1 cellular context compared by ENCODE assay signal in the genomic region with DNA sequence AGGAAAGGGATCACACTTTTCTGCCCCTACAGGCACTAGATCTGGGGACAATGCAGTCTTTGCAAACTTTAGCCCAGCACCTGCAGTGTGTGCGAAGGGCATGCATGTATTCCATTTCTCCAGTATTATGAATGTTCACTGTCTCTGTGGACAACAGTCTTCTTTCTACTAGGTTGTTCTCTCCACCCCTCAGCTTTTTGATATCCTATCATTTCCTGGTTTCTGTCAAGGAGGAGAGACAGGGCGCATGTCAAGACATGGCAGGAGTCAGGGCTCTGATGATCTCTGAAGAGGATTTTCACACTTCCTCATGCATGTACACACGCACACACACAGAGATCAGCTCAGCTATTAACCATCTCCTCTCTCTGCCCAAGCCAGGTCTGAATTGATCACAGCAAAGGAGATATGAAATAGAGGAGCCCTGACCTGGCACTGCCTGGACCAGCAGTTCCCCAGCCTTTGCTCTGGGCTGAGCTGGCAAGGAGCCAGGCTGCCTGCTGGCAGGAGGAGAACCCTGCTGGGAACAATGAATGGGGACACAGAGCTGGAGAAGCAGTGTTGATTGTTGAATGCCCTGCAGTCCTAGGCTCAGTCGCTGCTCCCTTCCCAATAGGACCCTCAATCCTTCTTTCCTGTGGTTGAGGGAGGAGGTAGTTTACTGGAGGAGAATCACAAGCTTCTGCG.
TF ChIP-seq lines count a peak whose summit lies in the region.

No MANE protein-coding gene starts in this region.

TF ChIP-seq in HEK293, 187 proteins besides CTCF, POLR2A, EP300 and RAD21 (continued from another document and continues in another):
- TF ChIP-seq ZNF513 (tag by site-specific recombination; IDR thresholded peaks at IDR 0.05) (no peak), KLF1 (tag by site-specific recombination; IDR thresholded peaks at IDR 0.05) (no peak), ZSCAN16 (tag by site-specific recombination; IDR thresholded peaks at IDR 0.05) (no peak), ZNF175 (tag by site-specific recombination; IDR thresholded peaks at IDR 0.05) (no peak), KLF16 (tag by site-specific recombination; IDR thresholded peaks at IDR 0.05) (no peak), ZNF626 (tag by site-specific recombination; IDR thresholded peaks at IDR 0.05) (no peak), ZNF10 (tag by site-specific recombination; IDR thresholded peaks at IDR 0.05) (no peak), ZNF664 (tag by site-specific recombination; IDR thresholded peaks at IDR 0.05) (no peak), ZNF629 (tag by site-specific recombination; IDR thresholded peaks at IDR 0.05) (no peak), BCL11A (tag by site-specific recombination; IDR thresholded peaks at IDR 0.05; ENCODE audit: low read depth) (no peak), ZNF544 (tag by site-specific recombination; IDR thresholded peaks at IDR 0.05) (peak; percentile 83; the same call in 1 of the 2 replicates), ZNF394 (tag by site-specific recombination; IDR thresholded peaks at IDR 0.05; ENCODE audit: borderline replicate concordance) (peak; percentile 39; the same call in 1 of the 2 replicates), ZBTB7A (tag by site-specific recombination; IDR thresholded peaks at IDR 0.05; ENCODE audit: low read depth) (no peak), ZNF112 (tag by site-specific recombination; IDR thresholded peaks at IDR 0.05) (no peak), ZNF155 (tag by site-specific recombination; IDR thresholded peaks at IDR 0.05) (no peak), ZNF580 (tag by site-specific recombination; IDR thresholded peaks at IDR 0.05) (no peak), ZNF521 (tag by site-specific recombination; IDR thresholded peaks at IDR 0.05) (no peak), KLF17 (tag by site-specific recombination; IDR thresholded peaks at IDR 0.05) (no peak), ZNF776 (tag by site-specific recombination; IDR thresholded peaks at IDR 0.05; ENCODE audit: borderline replicate concordance) (no peak), MEIS1 (CRISPR knock-in tag; IDR thresholded peaks at IDR 0.05; ENCODE audit: borderline replicate concordance) (no peak), BCL6B (tag by site-specific recombination; IDR thresholded peaks at IDR 0.05) (no peak), TRIM28 (IDR thresholded peaks at IDR 0.05; ENCODE audit: borderline replicate concordance, low read length) (no peak), ZBTB17 (tag by site-specific recombination; IDR thresholded peaks at IDR 0.05) (peak; percentile 91), ZNF335 (tag by site-specific recombination; conservative IDR thresholded peaks at IDR 0.05) (no peak), ZIC2 (tag by site-specific recombination; IDR thresholded peaks at IDR 0.05) (peak; percentile 91), ZNF157 (tag by site-specific recombination; IDR thresholded peaks at IDR 0.05) (no peak), ZNF701 (tag by site-specific recombination; IDR thresholded peaks at IDR 0.05) (no peak), SP7 (tag by site-specific recombination; IDR thresholded peaks at IDR 0.05) (peak; percentile 52; the same call in 1 of the 2 replicates), ZNF433 (tag by site-specific recombination; IDR thresholded peaks at IDR 0.05; ENCODE audit: low read depth) (no peak), ZNF707 (tag by site-specific recombination; IDR thresholded peaks at IDR 0.05) (no peak), ZNF660 (tag by site-specific recombination; IDR thresholded peaks at IDR 0.05) (peak; percentile 87; the same call in 1 of the 2 replicates), ZBTB8A (tag by site-specific recombination; IDR thresholded peaks at IDR 0.05) (peak; percentile 60), REPIN1 (tag by site-specific recombination; IDR thresholded peaks at IDR 0.05; ENCODE audit: low read depth) (no peak), ZNF16 (tag by site-specific recombination; IDR thresholded peaks at IDR 0.05; ENCODE audit: low read depth) (no peak), SP2 (tag by site-specific recombination; IDR thresholded peaks at IDR 0.05) (no peak), SCRT2 (tag by site-specific recombination; IDR thresholded peaks at IDR 0.05) (0 out of 2 replicates have a peak, but pooled peaks have one; percentile 12)
- TF ChIP-seq, protein P1, sequence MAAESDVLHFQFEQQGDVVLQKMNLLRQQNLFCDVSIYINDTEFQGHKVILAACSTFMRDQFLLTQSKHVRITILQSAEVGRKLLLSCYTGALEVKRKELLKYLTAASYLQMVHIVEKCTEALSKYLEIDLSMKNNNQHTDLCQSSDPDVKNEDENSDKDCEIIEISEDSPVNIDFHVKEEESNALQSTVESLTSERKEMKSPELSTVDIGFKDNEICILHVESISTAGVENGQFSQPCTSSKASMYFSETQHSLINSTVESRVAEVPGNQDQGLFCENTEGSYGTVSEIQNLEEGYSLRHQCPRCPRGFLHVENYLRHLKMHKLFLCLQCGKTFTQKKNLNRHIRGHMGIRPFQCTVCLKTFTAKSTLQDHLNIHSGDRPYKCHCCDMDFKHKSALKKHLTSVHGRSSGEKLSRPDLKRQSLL (tag by site-specific recombination; IDR thresholded peaks at IDR 0.05): peak; percentile 52; the same call in 1 of the 2 replicates
- TF ChIP-seq, protein P2, sequence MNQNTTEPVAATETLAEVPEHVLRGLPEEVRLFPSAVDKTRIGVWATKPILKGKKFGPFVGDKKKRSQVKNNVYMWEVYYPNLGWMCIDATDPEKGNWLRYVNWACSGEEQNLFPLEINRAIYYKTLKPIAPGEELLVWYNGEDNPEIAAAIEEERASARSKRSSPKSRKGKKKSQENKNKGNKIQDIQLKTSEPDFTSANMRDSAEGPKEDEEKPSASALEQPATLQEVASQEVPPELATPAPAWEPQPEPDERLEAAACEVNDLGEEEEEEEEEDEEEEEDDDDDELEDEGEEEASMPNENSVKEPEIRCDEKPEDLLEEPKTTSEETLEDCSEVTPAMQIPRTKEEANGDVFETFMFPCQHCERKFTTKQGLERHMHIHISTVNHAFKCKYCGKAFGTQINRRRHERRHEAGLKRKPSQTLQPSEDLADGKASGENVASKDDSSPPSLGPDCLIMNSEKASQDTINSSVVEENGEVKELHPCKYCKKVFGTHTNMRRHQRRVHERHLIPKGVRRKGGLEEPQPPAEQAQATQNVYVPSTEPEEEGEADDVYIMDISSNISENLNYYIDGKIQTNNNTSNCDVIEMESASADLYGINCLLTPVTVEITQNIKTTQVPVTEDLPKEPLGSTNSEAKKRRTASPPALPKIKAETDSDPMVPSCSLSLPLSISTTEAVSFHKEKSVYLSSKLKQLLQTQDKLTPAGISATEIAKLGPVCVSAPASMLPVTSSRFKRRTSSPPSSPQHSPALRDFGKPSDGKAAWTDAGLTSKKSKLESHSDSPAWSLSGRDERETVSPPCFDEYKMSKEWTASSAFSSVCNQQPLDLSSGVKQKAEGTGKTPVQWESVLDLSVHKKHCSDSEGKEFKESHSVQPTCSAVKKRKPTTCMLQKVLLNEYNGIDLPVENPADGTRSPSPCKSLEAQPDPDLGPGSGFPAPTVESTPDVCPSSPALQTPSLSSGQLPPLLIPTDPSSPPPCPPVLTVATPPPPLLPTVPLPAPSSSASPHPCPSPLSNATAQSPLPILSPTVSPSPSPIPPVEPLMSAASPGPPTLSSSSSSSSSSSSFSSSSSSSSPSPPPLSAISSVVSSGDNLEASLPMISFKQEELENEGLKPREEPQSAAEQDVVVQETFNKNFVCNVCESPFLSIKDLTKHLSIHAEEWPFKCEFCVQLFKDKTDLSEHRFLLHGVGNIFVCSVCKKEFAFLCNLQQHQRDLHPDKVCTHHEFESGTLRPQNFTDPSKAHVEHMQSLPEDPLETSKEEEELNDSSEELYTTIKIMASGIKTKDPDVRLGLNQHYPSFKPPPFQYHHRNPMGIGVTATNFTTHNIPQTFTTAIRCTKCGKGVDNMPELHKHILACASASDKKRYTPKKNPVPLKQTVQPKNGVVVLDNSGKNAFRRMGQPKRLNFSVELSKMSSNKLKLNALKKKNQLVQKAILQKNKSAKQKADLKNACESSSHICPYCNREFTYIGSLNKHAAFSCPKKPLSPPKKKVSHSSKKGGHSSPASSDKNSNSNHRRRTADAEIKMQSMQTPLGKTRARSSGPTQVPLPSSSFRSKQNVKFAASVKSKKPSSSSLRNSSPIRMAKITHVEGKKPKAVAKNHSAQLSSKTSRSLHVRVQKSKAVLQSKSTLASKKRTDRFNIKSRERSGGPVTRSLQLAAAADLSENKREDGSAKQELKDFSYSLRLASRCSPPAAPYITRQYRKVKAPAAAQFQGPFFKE (tag by site-specific recombination; IDR thresholded peaks at IDR 0.05; ENCODE audit: borderline replicate concordance): no peak
- TF ChIP-seq, protein P3, sequence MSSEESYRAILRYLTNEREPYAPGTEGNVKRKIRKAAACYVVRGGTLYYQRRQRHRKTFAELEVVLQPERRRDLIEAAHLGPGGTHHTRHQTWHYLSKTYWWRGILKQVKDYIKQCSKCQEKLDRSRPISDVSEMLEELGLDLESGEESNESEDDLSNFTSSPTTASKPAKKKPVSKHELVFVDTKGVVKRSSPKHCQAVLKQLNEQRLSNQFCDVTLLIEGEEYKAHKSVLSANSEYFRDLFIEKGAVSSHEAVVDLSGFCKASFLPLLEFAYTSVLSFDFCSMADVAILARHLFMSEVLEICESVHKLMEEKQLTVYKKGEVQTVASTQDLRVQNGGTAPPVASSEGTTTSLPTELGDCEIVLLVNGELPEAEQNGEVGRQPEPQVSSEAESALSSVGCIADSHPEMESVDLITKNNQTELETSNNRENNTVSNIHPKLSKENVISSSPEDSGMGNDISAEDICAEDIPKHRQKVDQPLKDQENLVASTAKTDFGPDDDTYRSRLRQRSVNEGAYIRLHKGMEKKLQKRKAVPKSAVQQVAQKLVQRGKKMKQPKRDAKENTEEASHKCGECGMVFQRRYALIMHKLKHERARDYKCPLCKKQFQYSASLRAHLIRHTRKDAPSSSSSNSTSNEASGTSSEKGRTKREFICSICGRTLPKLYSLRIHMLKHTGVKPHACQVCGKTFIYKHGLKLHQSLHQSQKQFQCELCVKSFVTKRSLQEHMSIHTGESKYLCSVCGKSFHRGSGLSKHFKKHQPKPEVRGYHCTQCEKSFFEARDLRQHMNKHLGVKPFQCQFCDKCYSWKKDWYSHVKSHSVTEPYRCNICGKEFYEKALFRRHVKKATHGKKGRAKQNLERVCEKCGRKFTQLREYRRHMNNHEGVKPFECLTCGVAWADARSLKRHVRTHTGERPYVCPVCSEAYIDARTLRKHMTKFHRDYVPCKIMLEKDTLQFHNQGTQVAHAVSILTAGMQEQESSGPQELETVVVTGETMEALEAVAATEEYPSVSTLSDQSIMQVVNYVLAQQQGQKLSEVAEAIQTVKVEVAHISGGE (tag by site-specific recombination; conservative IDR thresholded peaks at IDR 0.05; ENCODE audit: low read depth): no peak
- TF ChIP-seq, protein P4, sequence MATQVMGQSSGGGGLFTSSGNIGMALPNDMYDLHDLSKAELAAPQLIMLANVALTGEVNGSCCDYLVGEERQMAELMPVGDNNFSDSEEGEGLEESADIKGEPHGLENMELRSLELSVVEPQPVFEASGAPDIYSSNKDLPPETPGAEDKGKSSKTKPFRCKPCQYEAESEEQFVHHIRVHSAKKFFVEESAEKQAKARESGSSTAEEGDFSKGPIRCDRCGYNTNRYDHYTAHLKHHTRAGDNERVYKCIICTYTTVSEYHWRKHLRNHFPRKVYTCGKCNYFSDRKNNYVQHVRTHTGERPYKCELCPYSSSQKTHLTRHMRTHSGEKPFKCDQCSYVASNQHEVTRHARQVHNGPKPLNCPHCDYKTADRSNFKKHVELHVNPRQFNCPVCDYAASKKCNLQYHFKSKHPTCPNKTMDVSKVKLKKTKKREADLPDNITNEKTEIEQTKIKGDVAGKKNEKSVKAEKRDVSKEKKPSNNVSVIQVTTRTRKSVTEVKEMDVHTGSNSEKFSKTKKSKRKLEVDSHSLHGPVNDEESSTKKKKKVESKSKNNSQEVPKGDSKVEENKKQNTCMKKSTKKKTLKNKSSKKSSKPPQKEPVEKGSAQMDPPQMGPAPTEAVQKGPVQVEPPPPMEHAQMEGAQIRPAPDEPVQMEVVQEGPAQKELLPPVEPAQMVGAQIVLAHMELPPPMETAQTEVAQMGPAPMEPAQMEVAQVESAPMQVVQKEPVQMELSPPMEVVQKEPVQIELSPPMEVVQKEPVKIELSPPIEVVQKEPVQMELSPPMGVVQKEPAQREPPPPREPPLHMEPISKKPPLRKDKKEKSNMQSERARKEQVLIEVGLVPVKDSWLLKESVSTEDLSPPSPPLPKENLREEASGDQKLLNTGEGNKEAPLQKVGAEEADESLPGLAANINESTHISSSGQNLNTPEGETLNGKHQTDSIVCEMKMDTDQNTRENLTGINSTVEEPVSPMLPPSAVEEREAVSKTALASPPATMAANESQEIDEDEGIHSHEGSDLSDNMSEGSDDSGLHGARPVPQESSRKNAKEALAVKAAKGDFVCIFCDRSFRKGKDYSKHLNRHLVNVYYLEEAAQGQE (tag by site-specific recombination; IDR thresholded peaks at IDR 0.05): no peak
